In the genomic region with DNA sequence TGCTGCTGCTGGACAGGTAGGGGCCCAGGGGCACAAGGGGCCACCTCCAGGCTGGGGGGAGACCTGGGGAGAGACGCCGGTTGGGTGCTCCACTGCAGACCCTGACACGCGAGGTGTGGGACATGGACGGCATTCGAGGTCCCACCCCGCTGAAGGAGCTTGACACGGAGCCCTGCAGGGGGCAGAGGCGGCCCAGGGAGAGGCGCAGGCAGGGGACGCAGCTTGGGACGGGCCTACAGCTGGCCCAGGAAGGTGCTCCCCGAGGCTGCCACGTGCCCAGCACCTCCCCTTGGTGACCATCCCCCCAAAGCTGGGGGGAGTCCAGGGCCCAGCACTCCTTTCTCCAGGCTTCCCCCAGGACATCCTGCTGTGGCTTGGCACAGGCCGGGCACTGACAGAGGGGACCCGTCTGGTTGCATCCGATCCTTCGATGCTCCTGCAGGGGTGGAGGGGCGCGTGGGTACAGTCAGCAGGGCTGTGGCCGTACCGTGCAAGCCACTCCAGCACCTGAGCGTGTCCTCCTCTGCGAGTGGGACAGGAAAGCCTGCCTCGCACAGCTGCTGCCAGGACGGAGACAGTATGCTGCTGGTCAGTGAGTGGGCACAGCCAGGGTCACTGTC, we compare ENCODE assay signal across 14 cellular contexts.
DNase-seq lines count a peak whose midpoint lies in the region; ATAC-seq and TF ChIP-seq lines count a peak whose summit lies in the region.
"Had no signal": no experiment of that assay in that cellular context is flagged by ENCODE, and none has a peak within 500 bp of the region (broad histone marks: within the 10 kb centered on the region; RNA-seq: fewer than 3 reads in every experiment).

No MANE protein-coding gene starts in this region.

- H3K4me1 ChIP-seq in HCT116 (ENCODE audit: control insufficient read depth in 1 of 2, insufficient read depth in 2 of 2, low read length in 2 of 2) (no peaks in the 10 kb centered on the region), osteoblast (ENCODE audit: insufficient read depth, low read length) (no peaks in the 10 kb centered on the region)
- H3K4me1 ChIP-seq: tibial nerve had no signal

- CTCF ChIA-PET in HCT116 (lab: Charles Lee) = no interaction called here

- H3K9me2 ChIP-seq in HCT116 (ENCODE audit: insufficient read depth) = no peaks in the 10 kb centered on the region

- POLR2A ChIA-PET in HCT116 (lab: Charles Lee) = no interaction called here

- H3K9me3 ChIP-seq in HCT116 (ENCODE audit: control insufficient read depth in 1 of 2, insufficient read depth in 1 of 2, low read depth in 1 of 2, low read length in 2 of 2) = no peaks in the 10 kb centered on the region
- H3K9me3 ChIP-seq in osteoblast (ENCODE audit: low read depth, low read length) = no peaks in the 10 kb centered on the region
- H3K9me3 ChIP-seq: tibial nerve had no signal

- intact Hi-C loops in CD14-positive monocyte (cut with micrococcal nuclease) = no loop called here
- intact Hi-C loops in HCT116 (cut with micrococcal nuclease) = no loop called here

- H3K27me3 ChIP-seq in HCT116 (ENCODE audit: insufficient read depth, low read length) (no peaks in the 10 kb centered on the region), osteoblast (ENCODE audit: insufficient read depth, low read length) (no peaks in the 10 kb centered on the region)
- H3K27me3 ChIP-seq: tibial nerve had no signal

- H3K27ac ChIP-seq in HCT116 (ENCODE audit: low read depth, low read length) (no peak overlapping the region), osteoblast (ENCODE audit: low read depth, low read length) (no peak overlapping the region)
- H3K27ac ChIP-seq: tibial nerve had no signal

- peaks cover 11 to 28% of the 10 kb centered on the region in 2 donors for H3K36me3 Mint-ChIP-seq in CD14-positive monocyte
- H3K36me3 Mint-ChIP-seq in glutamatergic neuron (ENCODE audit: unreplicated experiment) = no peaks in the 10 kb centered on the region

- H3K27ac Mint-ChIP-seq in CD14-positive monocyte (peak overlapping the region in 1 of 7 donors; percentile 49), glutamatergic neuron (ENCODE audit: unreplicated experiment) (no peak overlapping the region)
- H3K27ac Mint-ChIP-seq: CD8-positive, alpha-beta T cell had no signal

- ATAC-seq in HCT116 (0 out of 2 replicates have a peak, but pooled peaks have one; percentile 41), GM21390 (IDR thresholded peaks at IDR 0.05; ENCODE audit: unreplicated experiment) (no peak), GM21526 (IDR thresholded peaks at IDR 0.05; ENCODE audit: low FRiP score, unreplicated experiment) (no peak)
- ATAC-seq: CD8-positive, alpha-beta T cell; PC-3 had no signal

- no peak overlapping the region for H3K4me2 ChIP-seq in HCT116 (ENCODE audit: low read length)
- no peak overlapping the region for H3K4me2 ChIP-seq in osteoblast (ENCODE audit: insufficient read depth, low read length)

- H3K27me3 Mint-ChIP-seq in CD14-positive monocyte (ENCODE audit: low read depth in 3 of 3) (peaks cover 0 to 2% (median 0%) of the 10 kb centered on the region in 3 donors), glutamatergic neuron (ENCODE audit: unreplicated experiment) (peaks cover 9% of the 10 kb centered on the region)

- H2AFZ ChIP-seq in HCT116 (ENCODE audit: low read depth, low read length, poor library complexity, severe bottlenecking) = no peak overlapping the region
- no peak overlapping the region for H2AFZ ChIP-seq in osteoblast (ENCODE audit: low read length)

- RAD21 ChIA-PET in HCT116 (lab: Charles Lee; ENCODE audit: low non-redundant PET in 1 of 2, low total read pairs in 2 of 2, uncharacterized antibody in 2 of 2, unreplicated experiment in 2 of 2) = no interaction called here

- no TSS peak for BruUV-seq in HCT116 (replicated peaks; lab: Mats Ljungman, UMichigan)

- no peak overlapping the region for H3K9ac ChIP-seq in HCT116 (ENCODE audit: low read length)

- TF ChIP-seq POLR2A in HCT116 (IDR thresholded peaks at IDR 0.05; ENCODE audit: borderline replicate concordance, extremely low read depth, insufficient read depth, insufficient read length) = no peak

- no peak overlapping the region for H3K4me3 ChIP-seq in HCT116 (replicated peaks in 1 of 2; ENCODE audit: low read depth in 1 of 2, low read length in 2 of 2)
- H3K4me3 ChIP-seq in osteoblast (ENCODE audit: insufficient read depth, low read length) = no peak overlapping the region
- H3K4me3 ChIP-seq: tibial nerve had no signal

- H3K79me2 ChIP-seq in HCT116 (ENCODE audit: insufficient read depth, low read length) (no peaks in the 10 kb centered on the region), osteoblast (ENCODE audit: insufficient read depth, low read length) (no peaks in the 10 kb centered on the region)

- peaks cover 0 to 2% (median 0%) of the 10 kb centered on the region in 7 donors for H3K9me3 Mint-ChIP-seq in CD14-positive monocyte
- H3K9me3 Mint-ChIP-seq in glutamatergic neuron (ENCODE audit: unreplicated experiment) = peaks cover 12% of the 10 kb centered on the region
- H3K9me3 Mint-ChIP-seq: CD8-positive, alpha-beta T cell had no signal

- no peak for TF ChIP-seq RAD21 in HCT116 (IDR thresholded peaks at IDR 0.05; ENCODE audit: low read depth)

- H3K36me3 ChIP-seq in HCT116 (ENCODE audit: control insufficient read depth in 1 of 2, insufficient read depth in 2 of 2, low read length in 2 of 2) (no peaks in the 10 kb centered on the region), osteoblast (ENCODE audit: insufficient read depth, low read length) (no peaks in the 10 kb centered on the region)

- peak; percentile 34 for DNase-seq in CD14-positive monocyte (ENCODE audit: low spot score)
- DNase-seq in HCT116 (ENCODE audit: low read depth, low spot score) = no peak
- peak; percentile 31 for DNase-seq in glutamatergic neuron
- DNase-seq in osteoblast (ENCODE audit: insufficient read length, low spot score, missing footprints) = peak; percentile 66
- no peak for DNase-seq in GM20000 (ENCODE audit: low spot score)
- no peak for DNase-seq in NCI-H1417 (lab: John Stamatoyannopoulos, UW)
- DNase-seq: amniotic stem cell, NCI-H1417 treated with DMSO at 0.1 percent for 48 hours, NCI-H446, PC-3 had no signal

- no peaks in the 10 kb centered on the region for H3K4me1 Mint-ChIP-seq in CD14-positive monocyte
- peaks cover 28% of the 10 kb centered on the region for H3K4me1 Mint-ChIP-seq in glutamatergic neuron (ENCODE audit: low read depth, unreplicated experiment)

- H3K4me3 Mint-ChIP-seq in CD14-positive monocyte = no peak overlapping the region
- H3K4me3 Mint-ChIP-seq in glutamatergic neuron (ENCODE audit: unreplicated experiment) = no peak overlapping the region
- H3K4me3 Mint-ChIP-seq: CD8-positive, alpha-beta T cell had no signal

- no peak for TF ChIP-seq CTCF in CD14-positive monocyte (IDR thresholded peaks at IDR 0.05)
- TF ChIP-seq CTCF in HCT116 (IDR thresholded peaks at IDR 0.05 in 2 of 3, conservative IDR thresholded peaks at IDR 0.05 in 1 of 3; ENCODE audit: borderline replicate concordance in 1 of 3, insufficient read depth in 1 of 3, low read depth in 2 of 3, low read length in 2 of 3) = no peak
- TF ChIP-seq CTCF in glutamatergic neuron (IDR thresholded peaks at IDR 0.05; ENCODE audit: partially characterized antibody, unreplicated experiment) = no peak
- TF ChIP-seq CTCF in osteoblast (IDR thresholded peaks at IDR 0.05; ENCODE audit: extremely low read depth, low read depth, low read length) = no peak
- no peak for TF ChIP-seq CTCF in GM20000 (IDR thresholded peaks at IDR 0.05; ENCODE audit: extremely low read depth, missing control alignments)

- H4K20me1 ChIP-seq in HCT116 (ENCODE audit: insufficient read depth) = no peaks in the 10 kb centered on the region
- H4K20me1 ChIP-seq in osteoblast (ENCODE audit: insufficient read depth, low read length) = no peaks in the 10 kb centered on the region

TF ChIP-seq in HCT116, 20 proteins besides CTCF, POLR2A, EP300 and RAD21 (continues in another document):
- TF ChIP-seq EGR1 (IDR thresholded peaks at IDR 0.05; ENCODE audit: low read depth) (no peak), POLR2AphosphoS5 (IDR thresholded peaks at IDR 0.05; ENCODE audit: low read depth, low read length) (no peak), TCF7L2 (IDR thresholded peaks at IDR 0.05; ENCODE audit: borderline replicate concordance, extremely low read depth, insufficient read depth, insufficient read length) (no peak), CEBPB (IDR thresholded peaks at IDR 0.05; ENCODE audit: low read depth) (no peak), SRF (IDR thresholded peaks at IDR 0.05; ENCODE audit: low read depth) (no peak), ZNF274 (IDR thresholded peaks at IDR 0.05; ENCODE audit: low read depth, low read length) (no peak), ATF3 (IDR thresholded peaks at IDR 0.05) (no peak), CBX3 (IDR thresholded peaks at IDR 0.05; ENCODE audit: low read depth) (no peak)
- TF ChIP-seq, protein P1, sequence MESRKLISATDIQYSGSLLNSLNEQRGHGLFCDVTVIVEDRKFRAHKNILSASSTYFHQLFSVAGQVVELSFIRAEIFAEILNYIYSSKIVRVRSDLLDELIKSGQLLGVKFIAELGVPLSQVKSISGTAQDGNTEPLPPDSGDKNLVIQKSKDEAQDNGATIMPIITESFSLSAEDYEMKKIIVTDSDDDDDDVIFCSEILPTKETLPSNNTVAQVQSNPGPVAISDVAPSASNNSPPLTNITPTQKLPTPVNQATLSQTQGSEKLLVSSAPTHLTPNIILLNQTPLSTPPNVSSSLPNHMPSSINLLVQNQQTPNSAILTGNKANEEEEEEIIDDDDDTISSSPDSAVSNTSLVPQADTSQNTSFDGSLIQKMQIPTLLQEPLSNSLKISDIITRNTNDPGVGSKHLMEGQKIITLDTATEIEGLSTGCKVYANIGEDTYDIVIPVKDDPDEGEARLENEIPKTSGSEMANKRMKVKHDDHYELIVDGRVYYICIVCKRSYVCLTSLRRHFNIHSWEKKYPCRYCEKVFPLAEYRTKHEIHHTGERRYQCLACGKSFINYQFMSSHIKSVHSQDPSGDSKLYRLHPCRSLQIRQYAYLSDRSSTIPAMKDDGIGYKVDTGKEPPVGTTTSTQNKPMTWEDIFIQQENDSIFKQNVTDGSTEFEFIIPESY (IDR thresholded peaks at IDR 0.05; ENCODE audit: extremely low read depth, insufficient replicate concordance, low read length) = no peak

Comparison
In these comparisons a context has a peak if more than half of its experiments do, and no peak if none do; other contexts are left out.
1. DNase-seq: peak in CD14-positive monocyte (single experiment), glutamatergic neuron (single experiment) and osteoblast (single experiment); none in HCT116 (single experiment), GM20000 (single experiment) and NCI-H1417 (0 of 3).